ENCODE assay signal across 20 cellular contexts in the genomic region with DNA sequence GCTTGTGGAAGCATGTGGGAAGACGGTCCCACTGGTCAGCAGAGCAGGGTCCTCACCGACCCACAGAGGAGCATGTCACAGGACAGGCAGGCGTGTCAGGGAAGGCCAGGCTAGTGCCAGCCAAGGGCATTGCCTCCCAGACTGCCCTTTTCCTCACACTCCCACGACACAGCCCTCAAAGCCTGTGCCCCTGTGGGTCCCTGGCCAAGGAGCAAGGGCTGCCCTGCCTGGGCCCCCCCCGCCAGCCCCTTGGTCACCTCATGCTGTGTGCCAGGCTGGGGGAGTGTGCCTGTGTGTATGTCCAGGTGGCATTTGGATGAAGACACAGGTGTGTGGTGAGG.
DNase-seq lines count a peak whose midpoint lies in the region; ATAC-seq, FAIRE-seq and TF ChIP-seq lines count a peak whose summit lies in the region.
"Had no signal": no experiment of that assay in that cellular context is flagged by ENCODE, and none has a peak within 500 bp of the region (broad histone marks: within the 10 kb centered on the region; RNA-seq: fewer than 3 reads in every experiment).

No MANE protein-coding gene starts in this region.

- no peak for ATAC-seq in naive thymus-derived CD4-positive, alpha-beta T cell
- ATAC-seq in foreskin keratinocyte = no peak

- H3K27me3 ChIP-seq in WERI-Rb-1 (ENCODE audit: insufficient read depth, low read depth, severe bottlenecking) (no peaks in the 10 kb centered on the region), foreskin keratinocyte (no peaks in the 10 kb centered on the region)
- no peaks in the 10 kb centered on the region for H3K27me3 ChIP-seq in naive thymus-derived CD4-positive, alpha-beta T cell (ENCODE audit: control insufficient read depth in 2 of 2, insufficient read depth in 2 of 2, low read length in 2 of 2)
- H3K27me3 ChIP-seq: BLaER1, SJSA1 had no signal

- no peaks in the 10 kb centered on the region for H3K27me3 Mint-ChIP-seq in naive thymus-derived CD4-positive, alpha-beta T cell
- H3K27me3 Mint-ChIP-seq: CD4-positive, CD25-positive, alpha-beta regulatory T cell had no signal

- H3K27ac ChIP-seq in WERI-Rb-1 = peak overlapping the region; percentile 0; the same call in 1 of the 2 replicates
- H3K27ac ChIP-seq in naive thymus-derived CD4-positive, alpha-beta T cell (ENCODE audit: low read depth, low read length) = peak overlapping the region; percentile 27
- no peak overlapping the region for H3K27ac ChIP-seq in foreskin keratinocyte
- H3K27ac ChIP-seq: KMS-11, PC-9, SJSA1 had no signal

- peak; percentile 74 for FAIRE-seq in urothelium cell line (lab: Jason Lieb, UNC)
- no peak for FAIRE-seq in HTR-8/SVneo (lab: Jason Lieb, UNC)
- FAIRE-seq: A204.1, D721Med, GM18507 had no signal

- H3K4me3 ChIP-seq in WERI-Rb-1 (ENCODE audit: low read depth, low read length) = no peak overlapping the region
- no peak overlapping the region for H3K4me3 ChIP-seq in naive thymus-derived CD4-positive, alpha-beta T cell (ENCODE audit: low read length)
- H3K4me3 ChIP-seq: BLaER1, PC-9, SJSA1 had no signal

- intact Hi-C loops in naive thymus-derived CD4-positive, alpha-beta T cell (cut with micrococcal nuclease) = no loop called here

- TF ChIP-seq CTCF in WERI-Rb-1 (IDR thresholded peaks at IDR 0.05; ENCODE audit: low read depth, low read length) (no peak), foreskin keratinocyte (conservative IDR thresholded peaks at IDR 0.05) (no peak)

- no peak overlapping the region for H3K4me3 Mint-ChIP-seq in naive thymus-derived CD4-positive, alpha-beta T cell

- no peaks in the 10 kb centered on the region for H3K9me3 ChIP-seq in WERI-Rb-1 (ENCODE audit: severe bottlenecking)
- H3K9me3 ChIP-seq in naive thymus-derived CD4-positive, alpha-beta T cell (ENCODE audit: control insufficient read depth in 2 of 3, low read length in 3 of 3) = no peaks in the 10 kb centered on the region
- H3K9me3 ChIP-seq: BLaER1, SJSA1 had no signal

- H3K4me1 ChIP-seq in naive thymus-derived CD4-positive, alpha-beta T cell (ENCODE audit: control insufficient read depth in 2 of 2, insufficient read depth in 2 of 2, low read length in 2 of 2) = peaks cover 4 to 31% of the 10 kb centered on the region in 2 donors
- peaks cover 4% of the 10 kb centered on the region for H3K4me1 ChIP-seq in foreskin keratinocyte
- H3K4me1 ChIP-seq: SJSA1 had no signal

- peaks cover 0 to 32% (median 4%) of the 10 kb centered on the region in 5 donors for H3K36me3 Mint-ChIP-seq in naive thymus-derived CD4-positive, alpha-beta T cell

- peaks cover 70% of the 10 kb centered on the region for H3K36me3 ChIP-seq in WERI-Rb-1
- peaks cover 23 to 96% (median 33%) of the 10 kb centered on the region in 3 experiments for H3K36me3 ChIP-seq in naive thymus-derived CD4-positive, alpha-beta T cell (ENCODE audit: control insufficient read depth in 2 of 3, insufficient read depth in 3 of 3, low read length in 3 of 3)

- POLR2A ChIA-PET in naive thymus-derived CD4-positive, alpha-beta T cell (lab: Charles Lee) = interaction anchor here (1.6 kb wide), 1 partner anchor 13 kb away, joined by 6 read pairs; no protein-coding TSS in a partner anchor

- peak; percentile 4 for DNase-seq in activated naive CD4-positive, alpha-beta T cell treated with anti-CD3 and anti-CD28 coated beads, Interleukin-2, amount 50 U/mL, for 16 hours
- no peak for DNase-seq in activated naive CD4-positive, alpha-beta T cell treated with Interleukin-2 at 50 U/mL for 16 hours
- DNase-seq in WERI-Rb-1 = no peak
- DNase-seq in naive thymus-derived CD4-positive, alpha-beta T cell = no peak
- DNase-seq in urothelium cell line (ENCODE audit: low spot score) = no peak
- no peak for DNase-seq in foreskin keratinocyte
- DNase-seq in HTR-8/SVneo (ENCODE audit: insufficient read length, low spot score) = no peak
- DNase-seq: CD4-positive, CD25-positive, alpha-beta regulatory T cell; IMR-90; NCI-H1048; NCI-H1417; NCI-H2029 treated with DMSO at 0.1 percent for 48 hours; PC-9; Right ventricle myocardium superior had no signal

- H3K27ac Mint-ChIP-seq in naive thymus-derived CD4-positive, alpha-beta T cell = peak overlapping the region in 2 of 9 donors; percentile 6 to 50

- no peaks in the 10 kb centered on the region for H3K9me3 Mint-ChIP-seq in naive thymus-derived CD4-positive, alpha-beta T cell
- H3K9me3 Mint-ChIP-seq: CD4-positive, CD25-positive, alpha-beta regulatory T cell had no signal

- peaks cover 11 to 43% (median 35%) of the 10 kb centered on the region in 7 donors for H3K4me1 Mint-ChIP-seq in naive thymus-derived CD4-positive, alpha-beta T cell

- CTCF ChIA-PET in naive thymus-derived CD4-positive, alpha-beta T cell (lab: Charles Lee) = interaction anchor here (1.4 kb wide), 1 partner anchor 25 kb away, joined by 3 read pairs; no protein-coding TSS in a partner anchor
